In genomic region chr1:83998205-83998598, GRCh38 we compare ENCODE assay signal across 8 cellular contexts. TPM values are rescaled to one million over a fixed set of nuclear protein-coding genes. Genes with fewer than 3 reads are reported as not detected.
DNase-seq lines count a peak whose midpoint lies in the region; ATAC-seq and TF ChIP-seq lines count a peak whose summit lies in the region.

No MANE protein-coding gene starts in this region.

- H3K9me3 Mint-ChIP-seq in activated CD8-positive, alpha-beta memory T cell treated with anti-CD3 and anti-CD28 coated beads, Interleukin-2, amount 10 ng/mL, durations not matched to agents 7 days and 5 days (ENCODE audit: low read depth), result no peaks in the 10 kb centered on the region
- no peaks in the 10 kb centered on the region for H3K9me3 Mint-ChIP-seq in activated CD4-positive, alpha-beta memory T cell treated with anti-CD3 and anti-CD28 coated beads for 36 hours

- DNase-seq in activated CD8-positive, alpha-beta memory T cell treated with anti-CD3 and anti-CD28 coated beads, Interleukin-2, amount 10 ng/mL, durations not matched to agents 7 days and 5 days, result no peak
- DNase-seq in activated CD8-positive, alpha-beta memory T cell treated with anti-CD3 and anti-CD28 coated beads for 24 hours, result no peak
- no peak for DNase-seq in activated CD4-positive, alpha-beta memory T cell treated with anti-CD3 and anti-CD28 coated beads for 36 hours
- no peak for DNase-seq in stomach
- DNase-seq in nucleus accumbens (lab: John Stamatoyannopoulos, UW), result no peak
- DNase-seq in NOMO-1 treated with dmso at 0.1 percent for 144 hours (lab: John Stamatoyannopoulos, UW; ENCODE audit: unreplicated experiment), result no peak
- no peak for DNase-seq in T-helper 9 cell

- intact Hi-C loops in activated CD4-positive, alpha-beta memory T cell treated with anti-CD3 and anti-CD28 coated beads for 36 hours (cut with micrococcal nuclease), result loop anchor here (2.0 to 5.0 kb wide), 2 partner anchors 81 to 124 kb away; no protein-coding TSS in a partner anchor
- intact Hi-C loops in stomach (cut with DNase I; ENCODE audit: low total_unique reads), result no loop called here

- H3K4me1 ChIP-seq in iPS-15b (ENCODE audit: control insufficient read depth, insufficient read depth, low read length), result peaks cover 6% of the 10 kb centered on the region
- H3K4me1 ChIP-seq in stomach, result peaks cover 0 to 40% (median 24%) of the 10 kb centered on the region in 4 donors

- CTCF ChIA-PET in activated CD8-positive, alpha-beta memory T cell treated with anti-CD3 and anti-CD28 coated beads, Interleukin-2, amount 10 ng/mL, durations not matched to agents 7 days and 5 days (lab: Charles Lee), result interaction anchor here (0.8 to 1.4 kb wide), 2 partner anchors 72 to 146 kb away, joined by 4 read pairs; partner anchors contain the start of gene PRKACB
- CTCF ChIA-PET in activated CD4-positive, alpha-beta memory T cell treated with anti-CD3 and anti-CD28 coated beads for 36 hours (lab: Charles Lee), result interaction anchor here (0.8 kb wide), 1 partner anchor 30 kb away, joined by 3 read pairs; no protein-coding TSS in a partner anchor

- no peaks in the 10 kb centered on the region for H3K36me3 ChIP-seq in iPS-15b (ENCODE audit: control insufficient read depth, insufficient read depth, low read length)
- no peaks in the 10 kb centered on the region for H3K36me3 ChIP-seq in stomach

- no peaks in the 10 kb centered on the region for H3K9me3 ChIP-seq in iPS-15b (ENCODE audit: control insufficient read depth, insufficient read depth, low read length)
- no peaks in the 10 kb centered on the region for H3K9me3 ChIP-seq in stomach

- peak overlapping the region; percentile 75 for H3K4me3 Mint-ChIP-seq in activated CD8-positive, alpha-beta memory T cell treated with anti-CD3 and anti-CD28 coated beads, Interleukin-2, amount 10 ng/mL, durations not matched to agents 7 days and 5 days
- peak overlapping the region; percentile 73 for H3K4me3 Mint-ChIP-seq in activated CD4-positive, alpha-beta memory T cell treated with anti-CD3 and anti-CD28 coated beads for 36 hours

- no peak for ATAC-seq in activated CD8-positive, alpha-beta memory T cell treated with anti-CD3 and anti-CD28 coated beads, Interleukin-2, amount 10 ng/mL, durations not matched to agents 7 days and 5 days

- no peak for TF ChIP-seq EP300 in stomach (IDR thresholded peaks at IDR 0.05)

- peaks cover 66% of the 10 kb centered on the region for H3K27me3 Mint-ChIP-seq in activated CD8-positive, alpha-beta memory T cell treated with anti-CD3 and anti-CD28 coated beads, Interleukin-2, amount 10 ng/mL, durations not matched to agents 7 days and 5 days
- H3K27me3 Mint-ChIP-seq in activated CD4-positive, alpha-beta memory T cell treated with anti-CD3 and anti-CD28 coated beads for 36 hours, result peaks cover 53% of the 10 kb centered on the region

- no peaks in the 10 kb centered on the region for H3K36me3 Mint-ChIP-seq in activated CD8-positive, alpha-beta memory T cell treated with anti-CD3 and anti-CD28 coated beads, Interleukin-2, amount 10 ng/mL, durations not matched to agents 7 days and 5 days
- H3K36me3 Mint-ChIP-seq in activated CD4-positive, alpha-beta memory T cell treated with anti-CD3 and anti-CD28 coated beads for 36 hours, result no peaks in the 10 kb centered on the region

- WGBS in stomach, 5 donors, result 15 to 24% (median 18%) methylated on average over 12 of the region's 12 CpGs

- no peak for TF ChIP-seq POLR2A in stomach (IDR thresholded peaks at IDR 0.05)

- peaks cover 18% of the 10 kb centered on the region for H3K4me1 Mint-ChIP-seq in activated CD8-positive, alpha-beta memory T cell treated with anti-CD3 and anti-CD28 coated beads, Interleukin-2, amount 10 ng/mL, durations not matched to agents 7 days and 5 days
- H3K4me1 Mint-ChIP-seq in activated CD4-positive, alpha-beta memory T cell treated with anti-CD3 and anti-CD28 coated beads for 36 hours (ENCODE audit: low read depth), result peaks cover 9% of the 10 kb centered on the region

- H3K9ac ChIP-seq in iPS-15b (ENCODE audit: low read depth, low read length), result peak overlapping the region; percentile 24

- peaks cover 56% of the 10 kb centered on the region for H3K27me3 ChIP-seq in iPS-15b (ENCODE audit: control insufficient read depth, insufficient read depth, low read length)
- H3K27me3 ChIP-seq in stomach, result peaks cover 0 to 13% (median 10%) of the 10 kb centered on the region in 3 donors

- POLR2A ChIA-PET in activated CD4-positive, alpha-beta memory T cell treated with anti-CD3 and anti-CD28 coated beads for 36 hours (lab: Charles Lee), result no interaction called here

- H3K27ac ChIP-seq in stomach, result peak overlapping the region in 4 of 5 donors; percentile 83 to 92 (median 90)

- H3K4me3 ChIP-seq in iPS-15b (ENCODE audit: low read depth, low read length), result peak overlapping the region; percentile 78
- peak overlapping the region; percentile 83 to 90 (median 89) for H3K4me3 ChIP-seq in stomach

- no peak for TF ChIP-seq CTCF in stomach (IDR thresholded peaks at IDR 0.05)

- H3K27ac Mint-ChIP-seq in activated CD8-positive, alpha-beta memory T cell treated with anti-CD3 and anti-CD28 coated beads, Interleukin-2, amount 10 ng/mL, durations not matched to agents 7 days and 5 days, result no peak overlapping the region
- H3K27ac Mint-ChIP-seq in activated CD4-positive, alpha-beta memory T cell treated with anti-CD3 and anti-CD28 coated beads for 36 hours, result no peak overlapping the region

RNA-seq across cellular contexts. Expression of gene TTLL7, which starts 0.7 kb away (rescaled TPM):
- 1 to 10 TPM; 2.9 to 5.3 TPM for total RNA-seq in activated CD8-positive, alpha-beta memory T cell treated with anti-CD3 and anti-CD28 coated beads, Interleukin-2, amount 10 ng/mL, durations not matched to agents 7 days and 5 days
- total RNA-seq in activated CD4-positive, alpha-beta memory T cell treated with anti-CD3 and anti-CD28 coated beads for 36 hours, result under 1 TPM; 0.76 to 0.90 TPM
- 10 to 100 TPM in 4 of 5 donors, 1 to 10 TPM in 1; 1.4 to 50.8 (median 25.5) TPM for total RNA-seq in stomach
- 1 to 10 TPM; 4.0 to 4.1 (median 4.1) TPM for polyA plus RNA-seq in stomach
